In genomic region chr6:80226156-80226555, GRCh38 we compare ENCODE assay signal across 22 cellular contexts.
"Had no signal": no experiment of that assay in that cellular context is flagged by ENCODE, and none has a peak within 500 bp of the region (broad histone marks: within the 10 kb centered on the region; RNA-seq: fewer than 3 reads in every experiment).

No MANE protein-coding gene starts in this region.

- H3K36me3 ChIP-seq: MG63 had no signal

- H3K4me3 ChIP-seq: MG63 had no signal

- DNase-seq: IMR-90, Karpas-422, KG1, MG63, NCI-H1092, NCI-H1105 treated with DMSO at 0.1 percent for 48 hours, NCI-H1417 treated with DMSO at 0.1 percent for 48 hours, NCI-H146, NCI-H1694 treated with DMSO at 0.1 percent for 48 hours, NCI-H1930, NCI-H2081 treated with DMSO at 0.1 percent for 48 hours, NCI-H2171, NCI-H226, NCI-H446, NCI-H510A, NCI-H524 treated with DMSO at 0.1 percent for 48 hours, NCI-H69, NCI-H774, PC-3, SHP77, SK-N-SH had no signal

- H3K9ac ChIP-seq: SK-N-SH had no signal

- H3K27me3 ChIP-seq: MG63 had no signal

- H3K9me2 ChIP-seq: SK-N-SH had no signal

- H3K4me2 ChIP-seq: SK-N-SH had no signal

- H3K27ac ChIP-seq: RWPE1 had no signal

- H3K9me3 ChIP-seq: MG63, SK-N-SH had no signal
